ENCODE assay signal across 8 cellular contexts in the genomic region with DNA sequence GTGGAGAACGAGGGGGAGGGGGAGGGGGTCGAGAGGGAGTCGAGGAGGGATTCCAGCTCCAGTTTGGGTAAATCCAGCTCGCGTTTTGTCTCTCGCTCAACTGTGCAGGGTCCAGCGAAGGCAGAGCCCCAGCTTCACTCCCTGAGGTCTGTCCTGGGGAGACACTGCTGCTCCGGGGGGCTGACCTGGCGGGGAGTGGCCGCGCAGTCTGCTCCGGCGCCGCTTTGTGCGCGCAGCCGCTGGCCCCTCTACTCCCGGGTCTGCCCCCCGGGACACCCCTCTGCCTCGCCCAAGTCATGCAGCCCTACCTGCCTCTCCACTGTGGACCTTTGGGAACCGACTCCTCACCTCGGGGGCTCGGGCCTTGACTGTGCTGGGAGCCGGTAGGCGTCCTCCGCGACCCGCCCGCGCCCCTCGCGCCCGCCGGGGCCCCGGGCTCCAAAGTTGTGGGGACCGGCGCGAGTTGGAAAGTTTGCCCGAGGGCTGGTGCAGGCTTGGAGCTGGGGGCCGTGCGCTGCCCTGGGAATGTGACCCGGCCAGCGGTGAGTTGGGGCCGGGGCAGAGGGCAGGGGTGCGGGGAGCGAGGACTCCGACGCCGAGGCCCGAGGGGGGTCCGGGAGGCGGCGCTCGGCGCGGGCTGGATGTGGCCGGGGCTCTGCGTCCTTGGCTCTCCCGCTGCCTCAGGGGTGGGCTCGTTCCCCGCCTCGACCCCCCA. TPM values are rescaled to one million over a fixed set of nuclear protein-coding genes. Genes with fewer than 3 reads are reported as not detected.
DNase-seq lines count a peak whose midpoint lies in the region; ATAC-seq and TF ChIP-seq lines count a peak whose summit lies in the region.

A gene (plus strand): TSS at position 137 of the 715 bp plus-strand sequence. CDS start 12,002 bp downstream, outside the sequence.

- H3K4me1 ChIP-seq in ascending aorta = peaks cover 5 to 11% of the 10 kb centered on the region in 2 donors

- TF ChIP-seq CTCF in ascending aorta (IDR thresholded peaks at IDR 0.05) = no peak

- no peaks in the 10 kb centered on the region for H3K36me3 ChIP-seq in ascending aorta

- H3K27me3 ChIP-seq in ascending aorta = no peaks in the 10 kb centered on the region

- no peaks in the 10 kb centered on the region for H3K9me3 ChIP-seq in ascending aorta

- peak within 1 kb of the TSS; percentile 59 to 66 for H3K4me3 ChIP-seq in ascending aorta

- no peak within 1 kb of the TSS for H3K27ac ChIP-seq in ascending aorta

- no peak for ATAC-seq in GM21619 (IDR thresholded peaks at IDR 0.05; ENCODE audit: unreplicated experiment)
- no peak for ATAC-seq in GM21576 (IDR thresholded peaks at IDR 0.05; ENCODE audit: unreplicated experiment)

- DNase-seq in AG20443 (ENCODE audit: low spot score) = peak; percentile 77
- DNase-seq in GM19238 (ENCODE audit: insufficient read length, low spot score) = peak; percentile 10
- DNase-seq in NCI-H774 (lab: John Stamatoyannopoulos, UW) = peak; percentile 19
- DNase-seq in ascending aorta (ENCODE audit: low spot score in 2 of 2) = peak in 1 of 2 donors; percentile 62
- DNase-seq in hypothalamus (lab: John Stamatoyannopoulos, UW) = peak in 34 of 51 donors; percentile 0 to 54 (median 20)
- peak; percentile 92 for DNase-seq in retina

- intact Hi-C loops in ascending aorta (cut with DNase I) = loop anchor here (5.0 kb wide), 1 partner anchor 162 kb away; a partner anchor contains a TSS

RNA-seq across cellular contexts. Expression of the gene that starts here (rescaled TPM):
- 3.9 TPM for total RNA-seq in ascending aorta
